ENCODE assay signal across 1 cellular context in genomic region chr4:98267498-98267897, GRCh38.
TF ChIP-seq lines count a peak whose summit lies in the region.

No MANE protein-coding gene starts in this region.

TF ChIP-seq in HEK293, 187 proteins besides CTCF, POLR2A, EP300 and RAD21:
- no peak for TF ChIP-seq PRDM2 (tag by site-specific recombination; IDR thresholded peaks at IDR 0.05; ENCODE audit: borderline replicate concordance)
- peak; percentile 55 for TF ChIP-seq ZNF146 (tag by site-specific recombination; IDR thresholded peaks at IDR 0.05)
TF ChIP-seq in HEK293: peak in this region for 1.
